In genomic region chr19:39542198-39542597, GRCh38 we compare ENCODE assay signal across 18 cellular contexts. TPM values are rescaled to one million over a fixed set of nuclear protein-coding genes. Genes with fewer than 3 reads are reported as not detected.
A peak's percentile ranks its signal among the peaks of the same experiment; 100 is the strongest.
DNase-seq lines count a peak whose midpoint lies in the region; ATAC-seq and TF ChIP-seq lines count a peak whose summit lies in the region.
"Had no signal": no experiment of that assay in that cellular context is flagged by ENCODE, and none has a peak within 500 bp of the region (broad histone marks: within the 10 kb centered on the region; RNA-seq: fewer than 3 reads in every experiment).

No MANE protein-coding gene starts in this region.

- intact Hi-C loops in CD4-positive, alpha-beta memory T cell (cut with micrococcal nuclease), result no loop called here
- intact Hi-C loops in thyroid gland (cut with DNase I), result no loop called here

- no peaks in the 10 kb centered on the region for H3K36me3 ChIP-seq in CD4-positive, alpha-beta memory T cell (ENCODE audit: insufficient read depth, low read length)
- H3K36me3 ChIP-seq in HUES48 (ENCODE audit: control insufficient read depth, insufficient read depth, low read length) (no peaks in the 10 kb centered on the region), neural cell (ENCODE audit: insufficient read depth, low read length) (no peaks in the 10 kb centered on the region), thyroid gland (no peaks in the 10 kb centered on the region), upper lobe of left lung (no peaks in the 10 kb centered on the region)
- H3K36me3 ChIP-seq: neutrophil had no signal

- H3K9ac ChIP-seq in HUES48 (ENCODE audit: low read depth, low read length), result no peak overlapping the region
- H3K9ac ChIP-seq in neural cell (ENCODE audit: low read length), result peak overlapping the region; percentile 63

- no peak for DNase-seq in CD4-positive, alpha-beta memory T cell
- DNase-seq in dermis blood vessel endothelial cell, result peak; percentile 83
- DNase-seq in NK-92 treated with Interleukin-12 subunit alpha and Interleukin-12 subunit beta, amount 100 ng/mL, for 24 hours (lab: John Stamatoyannopoulos, UW), result no peak
- no peak for DNase-seq in GM03348 (ENCODE audit: low spot score)
- DNase-seq in thyroid gland, result no peak
- DNase-seq in upper lobe of left lung, result no peak
- DNase-seq: activated T-cell treated with anti-CD3 and anti-CD28 coated beads, Interleukin-2, amount 50 U/mL, for 24 hours; effector memory CD4-positive, alpha-beta T cell; NCI-H1092; NCI-H82; small intestine; testis had no signal

- peaks cover 18% of the 10 kb centered on the region for H3K79me2 ChIP-seq in neural cell (replicated peaks; ENCODE audit: insufficient read depth, low read length)

- peaks cover 0 to 3% of the 10 kb centered on the region in 2 donors for H3K27me3 Mint-ChIP-seq in CD4-positive, alpha-beta memory T cell
- H3K27me3 Mint-ChIP-seq: activated T-cell treated with anti-CD3 and anti-CD28 coated beads, Interleukin-2, amount 50 U/mL, for 24 hours had no signal

- no peak for ATAC-seq in upper lobe of left lung (ENCODE audit: low FRiP score in 2 of 2)
- ATAC-seq: HepG2 had no signal

- no peak overlapping the region for H3K4me3 ChIP-seq in CD4-positive, alpha-beta memory T cell (ENCODE audit: low read length in 2 of 2)
- H3K4me3 ChIP-seq in HUES48 (ENCODE audit: low read depth, low read length) (no peak overlapping the region), neural cell (ENCODE audit: low read length) (peak overlapping the region; percentile 45), thyroid gland (replicated peaks in 1 of 3) (no peak overlapping the region), upper lobe of left lung (no peak overlapping the region)
- H3K4me3 ChIP-seq: SK-N-MC, testis had no signal

- POLR2A ChIA-PET in CD4-positive, alpha-beta memory T cell (lab: Charles Lee; ENCODE audit: partially characterized antibody), result interaction anchor here (0.8 kb wide), 1 partner anchor 9 kb away, joined by 3 read pairs; no protein-coding TSS in a partner anchor

- TF ChIP-seq EP300 in neural cell (conservative IDR thresholded peaks at IDR 0.05; ENCODE audit: poor library complexity, severe bottlenecking), result peak; percentile 10
- TF ChIP-seq EP300 in upper lobe of left lung (IDR thresholded peaks at IDR 0.05), result no peak

- H3K9me3 ChIP-seq in CD4-positive, alpha-beta memory T cell (ENCODE audit: control insufficient read depth in 1 of 2, low read length in 2 of 2), result no peaks in the 10 kb centered on the region
- no peaks in the 10 kb centered on the region for H3K9me3 ChIP-seq in HUES48 (ENCODE audit: control insufficient read depth, insufficient read depth, low read length)
- no peaks in the 10 kb centered on the region for H3K9me3 ChIP-seq in neural cell (ENCODE audit: low read length)
- H3K9me3 ChIP-seq in thyroid gland, result no peaks in the 10 kb centered on the region
- H3K9me3 ChIP-seq in upper lobe of left lung, result no peaks in the 10 kb centered on the region
- H3K9me3 ChIP-seq: neutrophil, testis had no signal

- peaks cover 42 to 78% (median 60%) of the 10 kb centered on the region in 4 donors for H3K4me1 Mint-ChIP-seq in CD4-positive, alpha-beta memory T cell

- no peaks in the 10 kb centered on the region for H3K27me3 ChIP-seq in CD4-positive, alpha-beta memory T cell (ENCODE audit: insufficient read depth, low read length)
- no peaks in the 10 kb centered on the region for H3K27me3 ChIP-seq in HUES48 (ENCODE audit: control insufficient read depth, insufficient read depth, low read length)
- no peaks in the 10 kb centered on the region for H3K27me3 ChIP-seq in neural cell (ENCODE audit: insufficient read depth, low read depth, low read length)
- H3K27me3 ChIP-seq in thyroid gland, result no peaks in the 10 kb centered on the region
- no peaks in the 10 kb centered on the region for H3K27me3 ChIP-seq in upper lobe of left lung
- H3K27me3 ChIP-seq: testis had no signal

- CTCF ChIA-PET in CD4-positive, alpha-beta memory T cell (lab: Charles Lee; ENCODE audit: partially characterized antibody), result interaction anchor here (1.0 to 2.0 kb wide), 5 partner anchors 9 to 131 kb away, joined by 3 to 11 read pairs (median 6); partner anchors contain the start of gene EID2B

- H3K27ac Mint-ChIP-seq in CD4-positive, alpha-beta memory T cell, result peak overlapping the region in 6 of 7 donors; percentile 32 to 92 (median 56)
- H3K27ac Mint-ChIP-seq: activated T-cell treated with anti-CD3 and anti-CD28 coated beads, Interleukin-2, amount 50 U/mL, for 24 hours had no signal

- peaks cover 68% of the 10 kb centered on the region for H3K4me1 ChIP-seq in CD4-positive, alpha-beta memory T cell (ENCODE audit: insufficient read depth, low read length)
- H3K4me1 ChIP-seq in HUES48 (ENCODE audit: control insufficient read depth, insufficient read depth, low read length) (peaks cover 10% of the 10 kb centered on the region), thyroid gland (peaks cover 9 to 12% of the 10 kb centered on the region in 2 donors), upper lobe of left lung (peaks cover 12 to 24% (median 19%) of the 10 kb centered on the region in 4 donors)

- H3K36me3 Mint-ChIP-seq in CD4-positive, alpha-beta memory T cell, result peaks cover 0 to 7% of the 10 kb centered on the region in 2 donors

- TF ChIP-seq POLR2A in thyroid gland (IDR thresholded peaks at IDR 0.05), result no peak
- no peak for TF ChIP-seq POLR2A in upper lobe of left lung (IDR thresholded peaks at IDR 0.05)

- TF ChIP-seq RAD21 in neural cell (conservative IDR thresholded peaks at IDR 0.05), result no peak

- H3K27ac ChIP-seq in CD4-positive, alpha-beta memory T cell (ENCODE audit: low read depth, low read length), result no peak overlapping the region
- peak overlapping the region; percentile 16 for H3K27ac ChIP-seq in HUES48 (ENCODE audit: low read depth, low read length)
- H3K27ac ChIP-seq in neural cell (ENCODE audit: low read length), result peak overlapping the region; percentile 89
- no peak overlapping the region for H3K27ac ChIP-seq in thyroid gland
- peak overlapping the region in 1 of 4 donors; percentile 57 for H3K27ac ChIP-seq in upper lobe of left lung
- H3K27ac ChIP-seq: neutrophil, SK-N-MC, testis had no signal

- peak overlapping the region; percentile 95 for H2AFZ ChIP-seq in neural cell (ENCODE audit: low read depth, low read length)

- no peaks in the 10 kb centered on the region for H4K20me1 ChIP-seq in neural cell (ENCODE audit: insufficient read depth)

- H3K4me2 ChIP-seq in neural cell (ENCODE audit: low read length), result peak overlapping the region; percentile 90

- H3K9me3 Mint-ChIP-seq in CD4-positive, alpha-beta memory T cell, result no peaks in the 10 kb centered on the region
- H3K9me3 Mint-ChIP-seq: activated T-cell treated with anti-CD3 and anti-CD28 coated beads, Interleukin-2, amount 50 U/mL, for 24 hours had no signal

- H3K9me2 ChIP-seq in neural cell (ENCODE audit: insufficient read depth, low read length), result no peaks in the 10 kb centered on the region

- no peaks in the 10 kb centered on the region for H3F3A ChIP-seq in neural cell (ENCODE audit: insufficient read depth, low read length, poor library complexity, severe bottlenecking)

- 47 to 71% methylated on average over 2 of the region's 2 CpGs for WGBS in thyroid gland, 2 donors
- 49 to 57% methylated on average over 2 of the region's 2 CpGs for whole genome bisulfite sequencing in upper lobe of left lung, 2 donors

- peak overlapping the region in 3 of 8 donors; percentile 12 to 36 (median 17) for H3K4me3 Mint-ChIP-seq in CD4-positive, alpha-beta memory T cell
- H3K4me3 Mint-ChIP-seq: activated T-cell treated with anti-CD3 and anti-CD28 coated beads, Interleukin-2, amount 50 U/mL, for 24 hours had no signal

- TF ChIP-seq CTCF in neural cell (IDR thresholded peaks at IDR 0.05; ENCODE audit: poor library complexity, severe bottlenecking) (no peak), thyroid gland (IDR thresholded peaks at IDR 0.05) (no peak), upper lobe of left lung (IDR thresholded peaks at IDR 0.05) (no peak)

RNA-seq across cellular contexts. Expression of gene EID2, which starts 2.2 kb away (rescaled TPM):
- 10 to 100 TPM; 22.0 to 22.8 TPM for total RNA-seq in CD4-positive, alpha-beta memory T cell
- 10 to 100 TPM; 22.1 to 34.9 TPM for polyA plus RNA-seq in CD4-positive, alpha-beta memory T cell
- total RNA-seq in dermis blood vessel endothelial cell, result 16.2 and 17.8 TPM in 2 replicates
- polyA plus RNA-seq in neural cell, result 45.4 and 47.4 TPM in 2 replicates
- polyA minus RNA-seq in neural cell, result 31.6 and 37.7 TPM in 2 replicates
- total RNA-seq in thyroid gland, result 10 to 100 TPM; 15.3 to 24.4 (median 19.8) TPM
- total RNA-seq in upper lobe of left lung, result 10 to 100 TPM in 5 of 6 donors, 1 to 10 TPM in 1; 9.4 to 24.2 (median 16.2) TPM

RNA-seq across cellular contexts. Expression of gene EID2B, which starts 9.5 kb away (rescaled TPM):
- total RNA-seq in CD4-positive, alpha-beta memory T cell, result 1 to 10 TPM; 7.7 to 8.8 TPM
- 1 to 10 TPM; 6.1 to 7.8 TPM for polyA plus RNA-seq in CD4-positive, alpha-beta memory T cell
- total RNA-seq in dermis blood vessel endothelial cell (2.2 and 2.7 TPM in 2 replicates), thyroid gland (1 to 10 TPM; 2.4 to 7.1 (median 4.4) TPM), upper lobe of left lung (1 to 10 TPM; 1.2 to 6.3 (median 2.4) TPM)
- polyA plus RNA-seq in neural cell, result 32.6 and 36.5 TPM in 2 replicates
- 30.7 and 37.3 TPM in 2 replicates for polyA minus RNA-seq in neural cell

RNA-seq across cellular contexts. Expression of gene SELENOV, which starts 27.3 kb away (rescaled TPM):
- total RNA-seq in CD4-positive, alpha-beta memory T cell, result not detected
- not detected for polyA plus RNA-seq in CD4-positive, alpha-beta memory T cell
- not detected in 2 replicates for total RNA-seq in dermis blood vessel endothelial cell
- 1.3 TPM in 1 of 2 replicates, not detected in the other for polyA plus RNA-seq in neural cell
- not detected in 2 replicates for polyA minus RNA-seq in neural cell
- 1 to 10 TPM; 2.5 to 4.4 (median 3.3) TPM for total RNA-seq in thyroid gland
- total RNA-seq in upper lobe of left lung, result not detected
- total RNA-seq: glomerular endothelial cell, HepG2 had no signal
- polyA plus RNA-seq: HepG2, small intestine had no signal

RNA-seq across cellular contexts. Expression of gene DLL3, which starts 43.5 kb away (rescaled TPM):
- total RNA-seq in CD4-positive, alpha-beta memory T cell, result under 1 TPM in 1 of 2 experiments, not detected in 1; 0.14 TPM
- polyA plus RNA-seq in CD4-positive, alpha-beta memory T cell, result under 1 TPM; 0.16 to 0.19 TPM
- 0.17 and 0.28 TPM in 2 replicates for total RNA-seq in dermis blood vessel endothelial cell
- polyA plus RNA-seq in neural cell, result 34.4 and 35.5 TPM in 2 replicates
- polyA minus RNA-seq in neural cell, result 8.0 and 8.9 TPM in 2 replicates
- under 1 TPM in 1 of 4 donors, not detected in 3; 0.56 TPM for total RNA-seq in thyroid gland
- not detected for total RNA-seq in upper lobe of left lung

Comparison
In these comparisons a context has a peak if more than half of its experiments do, and no peak if none do; other contexts are left out.
1. H3K27ac ChIP-seq: peak in HUES48 (single experiment) and neural cell (single experiment); none in CD4-positive, alpha-beta memory T cell (single experiment) and thyroid gland (0 of 3).